ENCODE assay signal across 1 cellular context in the genomic region with DNA sequence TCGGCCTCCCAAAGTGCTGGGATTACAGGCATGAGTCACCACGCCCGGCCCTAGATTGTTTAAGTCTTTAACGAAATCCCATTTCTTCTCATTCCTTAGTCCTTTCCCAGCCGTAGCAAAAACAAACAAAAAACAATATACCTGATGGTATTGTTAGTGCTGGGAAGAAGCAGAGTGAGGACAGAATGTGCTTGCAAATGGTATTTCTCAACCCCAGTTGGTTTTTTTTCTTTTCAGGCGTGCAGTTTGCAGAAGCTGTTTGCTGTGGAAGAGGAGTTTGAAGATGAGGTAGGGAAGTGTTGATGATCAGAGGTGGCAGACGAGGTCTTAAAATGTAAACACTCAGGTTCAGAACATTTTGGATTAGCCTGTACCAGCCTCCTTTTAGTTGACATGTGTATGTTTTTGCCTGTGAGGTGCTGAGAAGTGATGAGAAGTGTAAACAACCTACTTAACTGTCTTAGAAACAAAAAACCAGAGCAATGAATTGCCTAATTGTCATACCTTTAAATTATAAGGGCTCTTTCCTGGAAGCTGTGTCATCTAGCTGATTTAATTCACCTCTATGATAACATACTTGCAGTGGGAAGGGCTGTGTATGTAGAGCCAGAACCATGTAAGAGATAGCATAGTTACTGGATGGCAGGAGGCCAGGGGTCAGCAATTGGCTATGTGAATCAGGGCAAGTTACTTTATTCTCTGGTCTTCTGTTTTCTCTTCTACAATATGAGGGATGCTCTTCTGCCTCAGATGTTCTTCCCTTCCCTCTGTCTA.
TF ChIP-seq lines count a peak whose summit lies in the region.

No MANE protein-coding gene starts in this region.

TF ChIP-seq in GM12878, 131 proteins besides CTCF, POLR2A, EP300 and RAD21:
- TF ChIP-seq, protein P1, sequence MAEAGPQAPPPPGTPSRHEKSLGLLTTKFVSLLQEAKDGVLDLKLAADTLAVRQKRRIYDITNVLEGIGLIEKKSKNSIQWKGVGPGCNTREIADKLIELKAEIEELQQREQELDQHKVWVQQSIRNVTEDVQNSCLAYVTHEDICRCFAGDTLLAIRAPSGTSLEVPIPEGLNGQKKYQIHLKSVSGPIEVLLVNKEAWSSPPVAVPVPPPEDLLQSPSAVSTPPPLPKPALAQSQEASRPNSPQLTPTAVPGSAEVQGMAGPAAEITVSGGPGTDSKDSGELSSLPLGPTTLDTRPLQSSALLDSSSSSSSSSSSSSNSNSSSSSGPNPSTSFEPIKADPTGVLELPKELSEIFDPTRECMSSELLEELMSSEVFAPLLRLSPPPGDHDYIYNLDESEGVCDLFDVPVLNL (IDR thresholded peaks at IDR 0.05; ENCODE audit: low read depth, low read length): no peak
TF ChIP-seq in GM12878: peak in this region for 0.
